In the genomic region with DNA sequence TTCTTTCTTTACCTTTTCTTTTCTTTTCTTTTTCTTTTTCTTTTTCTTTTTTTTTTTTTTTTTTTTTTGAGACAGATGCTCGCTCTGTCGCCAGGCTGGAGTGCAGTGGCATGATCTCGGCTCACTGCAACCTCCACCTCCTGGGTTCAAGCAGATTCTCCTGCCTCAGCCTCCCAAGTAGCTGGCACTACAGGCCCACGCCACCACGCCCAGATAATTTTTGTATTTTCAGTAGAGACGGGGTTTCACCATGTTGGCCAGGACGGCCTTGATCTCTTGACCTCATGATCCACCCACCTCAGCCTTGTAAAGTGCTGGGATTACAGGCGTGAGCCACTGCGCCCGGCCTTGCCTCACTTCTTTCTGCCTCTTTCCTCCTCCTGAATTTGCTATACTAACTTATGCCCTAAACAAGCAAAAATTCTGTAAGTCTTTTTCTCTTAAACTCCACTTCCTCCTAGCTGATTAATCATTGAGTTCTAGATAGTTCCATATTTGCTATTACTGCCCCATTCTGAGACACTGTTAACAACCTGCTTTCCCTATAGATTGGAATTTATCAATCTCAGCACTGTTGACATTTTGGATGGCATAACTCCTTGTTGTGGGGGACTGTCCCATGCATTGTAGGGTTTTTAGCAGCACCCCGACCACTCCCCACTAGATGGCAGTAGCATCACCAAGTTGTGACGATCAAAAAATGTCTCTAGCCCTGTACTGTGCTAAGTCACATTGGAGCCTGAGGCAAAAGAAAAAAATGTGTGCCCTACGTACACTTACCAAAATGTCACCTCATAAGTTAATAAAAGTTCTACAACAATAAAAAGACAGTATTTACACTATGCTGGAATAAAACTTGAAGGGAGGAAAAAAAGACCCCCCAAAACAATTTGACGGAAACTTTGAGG, we compare ENCODE assay signal across 1 cellular context.
TF ChIP-seq lines count a peak whose summit lies in the region.

No MANE protein-coding gene starts in this region.

TF ChIP-seq in HCT116, 20 proteins besides CTCF, POLR2A, EP300 and RAD21 (continued from another document):
- TF ChIP-seq ZNF274 (IDR thresholded peaks at IDR 0.05; ENCODE audit: low read depth, low read length) (no peak), EGR1 (IDR thresholded peaks at IDR 0.05; ENCODE audit: low read depth) (no peak), ZFX (IDR thresholded peaks at IDR 0.05) (no peak), CBX3 (IDR thresholded peaks at IDR 0.05; ENCODE audit: low read depth) (no peak), EZH2phosphoT487 (IDR thresholded peaks at IDR 0.05; ENCODE audit: borderline replicate concordance) (no peak), FOSL1 (IDR thresholded peaks at IDR 0.05; ENCODE audit: low read depth) (no peak), JUND (IDR thresholded peaks at IDR 0.05) (no peak)
- TF ChIP-seq, protein P1, sequence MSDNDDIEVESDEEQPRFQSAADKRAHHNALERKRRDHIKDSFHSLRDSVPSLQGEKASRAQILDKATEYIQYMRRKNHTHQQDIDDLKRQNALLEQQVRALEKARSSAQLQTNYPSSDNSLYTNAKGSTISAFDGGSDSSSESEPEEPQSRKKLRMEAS (IDR thresholded peaks at IDR 0.05) = no peak
TF ChIP-seq in HCT116: peak in this region for 0.
